In the genomic region with DNA sequence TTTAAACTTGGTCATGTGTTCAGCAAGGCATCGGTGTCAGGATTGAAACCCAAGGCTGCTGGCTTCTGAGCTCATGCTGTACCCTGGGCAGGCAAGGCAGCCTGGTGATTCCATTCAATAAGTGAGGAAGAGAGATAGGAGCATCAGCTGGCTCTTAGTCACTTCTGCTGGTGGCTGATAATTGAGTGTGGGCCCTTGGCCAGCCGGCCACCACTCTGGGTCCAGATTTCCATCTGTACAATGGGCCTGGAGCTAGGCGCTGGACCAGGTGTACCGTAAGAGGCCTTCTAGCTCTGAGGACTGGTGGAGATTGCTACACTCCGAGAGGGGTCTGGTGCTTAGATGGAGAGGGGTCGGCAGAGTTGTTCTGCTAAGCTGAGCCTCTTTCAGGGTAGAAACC, we compare ENCODE assay signal across 2 cellular contexts.
A peak's percentile ranks its signal among the peaks of the same experiment; 100 is the strongest.
TF ChIP-seq lines count a peak whose summit lies in the region.

No MANE protein-coding gene starts in this region.

TF ChIP-seq in IMR-90, 13 proteins besides CTCF, POLR2A, EP300 and RAD21:
- TF ChIP-seq RCOR1 (IDR thresholded peaks at IDR 0.05; ENCODE audit: insufficient replicate concordance, low read length) (peak; percentile 8), MAZ (IDR thresholded peaks at IDR 0.05; ENCODE audit: borderline replicate concordance, low read depth, low read length) (no peak)

TF ChIP-seq in K562, 482 proteins besides CTCF, POLR2A, EP300 and RAD21 (continues in another document):
- TF ChIP-seq ADNP (tag; IDR thresholded peaks at IDR 0.05) (peak; percentile 52; the same call in 1 of the 2 replicates), KLF6 (CRISPR knock-in tag; IDR thresholded peaks at IDR 0.05; ENCODE audit: borderline replicate concordance) (no peak), TFAM (CRISPR knock-in tag; conservative IDR thresholded peaks at IDR 0.05) (no peak), L3MBTL2 (IDR thresholded peaks at IDR 0.05) (no peak), CBFA2T2 (conservative IDR thresholded peaks at IDR 0.05) (peak; percentile 88), RB1 (IDR thresholded peaks at IDR 0.05; ENCODE audit: low read depth) (no peak), POLR2AphosphoS5 (IDR thresholded peaks at IDR 0.05; ENCODE audit: control insufficient read depth, insufficient read depth, low read depth, low read length) (peak; percentile 50; the same call in 1 of the 2 replicates), BRD9 (IDR thresholded peaks at IDR 0.05; ENCODE audit: low read depth, partially characterized antibody) (no peak), MTF1 (CRISPR knock-in tag; IDR thresholded peaks at IDR 0.05; ENCODE audit: borderline replicate concordance) (no peak), STAG1 (CRISPR knock-in tag; IDR thresholded peaks at IDR 0.05; ENCODE audit: borderline replicate concordance) (no peak), MTA3 (IDR thresholded peaks at IDR 0.05; ENCODE audit: borderline replicate concordance) (no peak), ZNF253 (CRISPR knock-in tag; conservative IDR thresholded peaks at IDR 0.05) (no peak), TCF7L2 (IDR thresholded peaks at IDR 0.05; ENCODE audit: low read depth, low read length) (no peak), RFX5 (IDR thresholded peaks at IDR 0.05; ENCODE audit: low read depth, low read length) (no peak), ZNF696 (CRISPR knock-in tag; conservative IDR thresholded peaks at IDR 0.05) (no peak), SMARCA4 (IDR thresholded peaks at IDR 0.05) (peak; percentile 59; the same call in 1 of the 2 replicates), ZNF668 (CRISPR knock-in tag; IDR thresholded peaks at IDR 0.05) (no peak), KDM1A (IDR thresholded peaks at IDR 0.05) (peak; percentile 69 to 81), KLF16 (IDR thresholded peaks at IDR 0.05) (peak; percentile 62; the same call in 1 of the 2 replicates), ZNF584 (CRISPR knock-in tag; IDR thresholded peaks at IDR 0.05; ENCODE audit: low read depth) (no peak), KAT8 (IDR thresholded peaks at IDR 0.05; ENCODE audit: low read depth) (no peak), ZNF224 (CRISPR knock-in tag; IDR thresholded peaks at IDR 0.05) (no peak), NR2C1 (IDR thresholded peaks at IDR 0.05) (no peak), NR2C1 (tag; IDR thresholded peaks at IDR 0.05) (no peak), ILF3 (IDR thresholded peaks at IDR 0.05; ENCODE audit: borderline replicate concordance) (no peak), TGIF2 (CRISPR knock-in tag; IDR thresholded peaks at IDR 0.05) (no peak), NCOA2 (IDR thresholded peaks at IDR 0.05; ENCODE audit: partially characterized antibody in 2 of 2) (no peak), XRCC5 (IDR thresholded peaks at IDR 0.05; ENCODE audit: low read depth, low read length) (no peak)
- TF ChIP-seq, protein P1, sequence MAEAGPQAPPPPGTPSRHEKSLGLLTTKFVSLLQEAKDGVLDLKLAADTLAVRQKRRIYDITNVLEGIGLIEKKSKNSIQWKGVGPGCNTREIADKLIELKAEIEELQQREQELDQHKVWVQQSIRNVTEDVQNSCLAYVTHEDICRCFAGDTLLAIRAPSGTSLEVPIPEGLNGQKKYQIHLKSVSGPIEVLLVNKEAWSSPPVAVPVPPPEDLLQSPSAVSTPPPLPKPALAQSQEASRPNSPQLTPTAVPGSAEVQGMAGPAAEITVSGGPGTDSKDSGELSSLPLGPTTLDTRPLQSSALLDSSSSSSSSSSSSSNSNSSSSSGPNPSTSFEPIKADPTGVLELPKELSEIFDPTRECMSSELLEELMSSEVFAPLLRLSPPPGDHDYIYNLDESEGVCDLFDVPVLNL (CRISPR knock-in tag; IDR thresholded peaks at IDR 0.05; ENCODE audit: low read depth): no peak
- TF ChIP-seq, protein P2, sequence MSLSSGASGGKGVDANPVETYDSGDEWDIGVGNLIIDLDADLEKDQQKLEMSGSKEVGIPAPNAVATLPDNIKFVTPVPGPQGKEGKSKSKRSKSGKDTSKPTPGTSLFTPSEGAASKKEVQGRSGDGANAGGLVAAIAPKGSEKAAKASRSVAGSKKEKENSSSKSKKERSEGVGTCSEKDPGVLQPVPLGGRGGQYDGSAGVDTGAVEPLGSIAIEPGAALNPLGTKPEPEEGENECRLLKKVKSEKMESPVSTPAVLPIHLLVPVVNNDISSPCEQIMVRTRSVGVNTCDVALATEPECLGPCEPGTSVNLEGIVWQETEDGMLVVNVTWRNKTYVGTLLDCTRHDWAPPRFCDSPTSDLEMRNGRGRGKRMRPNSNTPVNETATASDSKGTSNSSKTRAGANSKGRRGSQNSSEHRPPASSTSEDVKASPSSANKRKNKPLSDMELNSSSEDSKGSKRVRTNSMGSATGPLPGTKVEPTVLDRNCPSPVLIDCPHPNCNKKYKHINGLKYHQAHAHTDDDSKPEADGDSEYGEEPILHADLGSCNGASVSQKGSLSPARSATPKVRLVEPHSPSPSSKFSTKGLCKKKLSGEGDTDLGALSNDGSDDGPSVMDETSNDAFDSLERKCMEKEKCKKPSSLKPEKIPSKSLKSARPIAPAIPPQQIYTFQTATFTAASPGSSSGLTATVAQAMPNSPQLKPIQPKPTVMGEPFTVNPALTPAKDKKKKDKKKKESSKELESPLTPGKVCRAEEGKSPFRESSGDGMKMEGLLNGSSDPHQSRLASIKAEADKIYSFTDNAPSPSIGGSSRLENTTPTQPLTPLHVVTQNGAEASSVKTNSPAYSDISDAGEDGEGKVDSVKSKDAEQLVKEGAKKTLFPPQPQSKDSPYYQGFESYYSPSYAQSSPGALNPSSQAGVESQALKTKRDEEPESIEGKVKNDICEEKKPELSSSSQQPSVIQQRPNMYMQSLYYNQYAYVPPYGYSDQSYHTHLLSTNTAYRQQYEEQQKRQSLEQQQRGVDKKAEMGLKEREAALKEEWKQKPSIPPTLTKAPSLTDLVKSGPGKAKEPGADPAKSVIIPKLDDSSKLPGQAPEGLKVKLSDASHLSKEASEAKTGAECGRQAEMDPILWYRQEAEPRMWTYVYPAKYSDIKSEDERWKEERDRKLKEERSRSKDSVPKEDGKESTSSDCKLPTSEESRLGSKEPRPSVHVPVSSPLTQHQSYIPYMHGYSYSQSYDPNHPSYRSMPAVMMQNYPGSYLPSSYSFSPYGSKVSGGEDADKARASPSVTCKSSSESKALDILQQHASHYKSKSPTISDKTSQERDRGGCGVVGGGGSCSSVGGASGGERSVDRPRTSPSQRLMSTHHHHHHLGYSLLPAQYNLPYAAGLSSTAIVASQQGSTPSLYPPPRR (CRISPR knock-in tag; IDR thresholded peaks at IDR 0.05; ENCODE audit: borderline replicate concordance): no peak
- TF ChIP-seq, protein P3, sequence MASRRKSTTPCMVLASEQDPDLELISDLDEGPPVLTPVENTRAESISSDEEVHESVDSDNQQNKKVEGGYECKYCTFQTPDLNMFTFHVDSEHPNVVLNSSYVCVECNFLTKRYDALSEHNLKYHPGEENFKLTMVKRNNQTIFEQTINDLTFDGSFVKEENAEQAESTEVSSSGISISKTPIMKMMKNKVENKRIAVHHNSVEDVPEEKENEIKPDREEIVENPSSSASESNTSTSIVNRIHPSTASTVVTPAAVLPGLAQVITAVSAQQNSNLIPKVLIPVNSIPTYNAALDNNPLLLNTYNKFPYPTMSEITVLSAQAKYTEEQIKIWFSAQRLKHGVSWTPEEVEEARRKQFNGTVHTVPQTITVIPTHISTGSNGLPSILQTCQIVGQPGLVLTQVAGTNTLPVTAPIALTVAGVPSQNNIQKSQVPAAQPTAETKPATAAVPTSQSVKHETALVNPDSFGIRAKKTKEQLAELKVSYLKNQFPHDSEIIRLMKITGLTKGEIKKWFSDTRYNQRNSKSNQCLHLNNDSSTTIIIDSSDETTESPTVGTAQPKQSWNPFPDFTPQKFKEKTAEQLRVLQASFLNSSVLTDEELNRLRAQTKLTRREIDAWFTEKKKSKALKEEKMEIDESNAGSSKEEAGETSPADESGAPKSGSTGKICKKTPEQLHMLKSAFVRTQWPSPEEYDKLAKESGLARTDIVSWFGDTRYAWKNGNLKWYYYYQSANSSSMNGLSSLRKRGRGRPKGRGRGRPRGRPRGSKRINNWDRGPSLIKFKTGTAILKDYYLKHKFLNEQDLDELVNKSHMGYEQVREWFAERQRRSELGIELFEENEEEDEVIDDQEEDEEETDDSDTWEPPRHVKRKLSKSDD (conservative IDR thresholded peaks at IDR 0.05; ENCODE audit: low read length): no peak
- TF ChIP-seq, protein P4, sequence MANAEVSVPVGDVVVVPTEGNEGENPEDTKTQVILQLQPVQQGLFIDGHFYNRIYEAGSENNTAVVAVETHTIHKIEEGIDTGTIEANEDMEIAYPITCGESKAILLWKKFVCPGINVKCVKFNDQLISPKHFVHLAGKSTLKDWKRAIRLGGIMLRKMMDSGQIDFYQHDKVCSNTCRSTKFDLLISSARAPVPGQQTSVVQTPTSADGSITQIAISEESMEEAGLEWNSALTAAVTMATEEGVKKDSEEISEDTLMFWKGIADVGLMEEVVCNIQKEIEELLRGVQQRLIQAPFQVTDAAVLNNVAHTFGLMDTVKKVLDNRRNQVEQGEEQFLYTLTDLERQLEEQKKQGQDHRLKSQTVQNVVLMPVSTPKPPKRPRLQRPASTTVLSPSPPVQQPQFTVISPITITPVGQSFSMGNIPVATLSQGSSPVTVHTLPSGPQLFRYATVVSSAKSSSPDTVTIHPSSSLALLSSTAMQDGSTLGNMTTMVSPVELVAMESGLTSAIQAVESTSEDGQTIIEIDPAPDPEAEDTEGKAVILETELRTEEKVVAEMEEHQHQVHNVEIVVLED (CRISPR knock-in tag; IDR thresholded peaks at IDR 0.05): no peak
- TF ChIP-seq, protein P5, sequence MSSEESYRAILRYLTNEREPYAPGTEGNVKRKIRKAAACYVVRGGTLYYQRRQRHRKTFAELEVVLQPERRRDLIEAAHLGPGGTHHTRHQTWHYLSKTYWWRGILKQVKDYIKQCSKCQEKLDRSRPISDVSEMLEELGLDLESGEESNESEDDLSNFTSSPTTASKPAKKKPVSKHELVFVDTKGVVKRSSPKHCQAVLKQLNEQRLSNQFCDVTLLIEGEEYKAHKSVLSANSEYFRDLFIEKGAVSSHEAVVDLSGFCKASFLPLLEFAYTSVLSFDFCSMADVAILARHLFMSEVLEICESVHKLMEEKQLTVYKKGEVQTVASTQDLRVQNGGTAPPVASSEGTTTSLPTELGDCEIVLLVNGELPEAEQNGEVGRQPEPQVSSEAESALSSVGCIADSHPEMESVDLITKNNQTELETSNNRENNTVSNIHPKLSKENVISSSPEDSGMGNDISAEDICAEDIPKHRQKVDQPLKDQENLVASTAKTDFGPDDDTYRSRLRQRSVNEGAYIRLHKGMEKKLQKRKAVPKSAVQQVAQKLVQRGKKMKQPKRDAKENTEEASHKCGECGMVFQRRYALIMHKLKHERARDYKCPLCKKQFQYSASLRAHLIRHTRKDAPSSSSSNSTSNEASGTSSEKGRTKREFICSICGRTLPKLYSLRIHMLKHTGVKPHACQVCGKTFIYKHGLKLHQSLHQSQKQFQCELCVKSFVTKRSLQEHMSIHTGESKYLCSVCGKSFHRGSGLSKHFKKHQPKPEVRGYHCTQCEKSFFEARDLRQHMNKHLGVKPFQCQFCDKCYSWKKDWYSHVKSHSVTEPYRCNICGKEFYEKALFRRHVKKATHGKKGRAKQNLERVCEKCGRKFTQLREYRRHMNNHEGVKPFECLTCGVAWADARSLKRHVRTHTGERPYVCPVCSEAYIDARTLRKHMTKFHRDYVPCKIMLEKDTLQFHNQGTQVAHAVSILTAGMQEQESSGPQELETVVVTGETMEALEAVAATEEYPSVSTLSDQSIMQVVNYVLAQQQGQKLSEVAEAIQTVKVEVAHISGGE (CRISPR knock-in tag; IDR thresholded peaks at IDR 0.05): 0 out of 6 replicates have a peak, but pooled peaks of 1 of the 3 experiments have one; percentile 42
- TF ChIP-seq, protein P6, sequence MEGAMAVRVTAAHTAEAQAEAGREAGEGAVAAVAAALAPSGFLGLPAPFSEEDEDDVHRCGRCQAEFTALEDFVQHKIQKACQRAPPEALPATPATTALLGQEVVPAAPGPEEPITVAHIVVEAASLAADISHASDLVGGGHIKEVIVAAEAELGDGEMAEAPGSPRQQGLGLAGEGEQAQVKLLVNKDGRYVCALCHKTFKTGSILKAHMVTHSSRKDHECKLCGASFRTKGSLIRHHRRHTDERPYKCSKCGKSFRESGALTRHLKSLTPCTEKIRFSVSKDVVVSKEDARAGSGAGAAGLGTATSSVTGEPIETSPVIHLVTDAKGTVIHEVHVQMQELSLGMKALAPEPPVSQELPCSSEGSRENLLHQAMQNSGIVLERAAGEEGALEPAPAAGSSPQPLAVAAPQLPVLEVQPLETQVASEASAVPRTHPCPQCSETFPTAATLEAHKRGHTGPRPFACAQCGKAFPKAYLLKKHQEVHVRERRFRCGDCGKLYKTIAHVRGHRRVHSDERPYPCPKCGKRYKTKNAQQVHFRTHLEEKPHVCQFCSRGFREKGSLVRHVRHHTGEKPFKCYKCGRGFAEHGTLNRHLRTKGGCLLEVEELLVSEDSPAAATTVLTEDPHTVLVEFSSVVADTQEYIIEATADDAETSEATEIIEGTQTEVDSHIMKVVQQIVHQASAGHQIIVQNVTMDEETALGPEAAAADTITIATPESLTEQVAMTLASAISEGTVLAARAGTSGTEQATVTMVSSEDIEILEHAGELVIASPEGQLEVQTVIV (CRISPR knock-in tag; IDR thresholded peaks at IDR 0.05; ENCODE audit: borderline replicate concordance): no peak
- TF ChIP-seq, protein P7, sequence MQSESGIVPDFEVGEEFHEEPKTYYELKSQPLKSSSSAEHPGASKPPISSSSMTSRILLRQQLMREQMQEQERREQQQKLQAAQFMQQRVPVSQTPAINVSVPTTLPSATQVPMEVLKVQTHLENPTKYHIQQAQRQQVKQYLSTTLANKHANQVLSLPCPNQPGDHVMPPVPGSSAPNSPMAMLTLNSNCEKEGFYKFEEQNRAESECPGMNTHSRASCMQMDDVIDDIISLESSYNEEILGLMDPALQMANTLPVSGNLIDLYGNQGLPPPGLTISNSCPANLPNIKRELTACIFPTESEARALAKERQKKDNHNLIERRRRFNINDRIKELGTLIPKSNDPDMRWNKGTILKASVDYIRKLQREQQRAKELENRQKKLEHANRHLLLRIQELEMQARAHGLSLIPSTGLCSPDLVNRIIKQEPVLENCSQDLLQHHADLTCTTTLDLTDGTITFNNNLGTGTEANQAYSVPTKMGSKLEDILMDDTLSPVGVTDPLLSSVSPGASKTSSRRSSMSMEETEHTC (IDR thresholded peaks at IDR 0.05): 0 out of 2 replicates have a peak, but pooled peaks have one; percentile 28
- TF ChIP-seq, protein P8, sequence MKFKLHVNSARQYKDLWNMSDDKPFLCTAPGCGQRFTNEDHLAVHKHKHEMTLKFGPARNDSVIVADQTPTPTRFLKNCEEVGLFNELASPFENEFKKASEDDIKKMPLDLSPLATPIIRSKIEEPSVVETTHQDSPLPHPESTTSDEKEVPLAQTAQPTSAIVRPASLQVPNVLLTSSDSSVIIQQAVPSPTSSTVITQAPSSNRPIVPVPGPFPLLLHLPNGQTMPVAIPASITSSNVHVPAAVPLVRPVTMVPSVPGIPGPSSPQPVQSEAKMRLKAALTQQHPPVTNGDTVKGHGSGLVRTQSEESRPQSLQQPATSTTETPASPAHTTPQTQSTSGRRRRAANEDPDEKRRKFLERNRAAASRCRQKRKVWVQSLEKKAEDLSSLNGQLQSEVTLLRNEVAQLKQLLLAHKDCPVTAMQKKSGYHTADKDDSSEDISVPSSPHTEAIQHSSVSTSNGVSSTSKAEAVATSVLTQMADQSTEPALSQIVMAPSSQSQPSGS (CRISPR knock-in tag; IDR thresholded peaks at IDR 0.05): no peak
- TF ChIP-seq, protein P9, sequence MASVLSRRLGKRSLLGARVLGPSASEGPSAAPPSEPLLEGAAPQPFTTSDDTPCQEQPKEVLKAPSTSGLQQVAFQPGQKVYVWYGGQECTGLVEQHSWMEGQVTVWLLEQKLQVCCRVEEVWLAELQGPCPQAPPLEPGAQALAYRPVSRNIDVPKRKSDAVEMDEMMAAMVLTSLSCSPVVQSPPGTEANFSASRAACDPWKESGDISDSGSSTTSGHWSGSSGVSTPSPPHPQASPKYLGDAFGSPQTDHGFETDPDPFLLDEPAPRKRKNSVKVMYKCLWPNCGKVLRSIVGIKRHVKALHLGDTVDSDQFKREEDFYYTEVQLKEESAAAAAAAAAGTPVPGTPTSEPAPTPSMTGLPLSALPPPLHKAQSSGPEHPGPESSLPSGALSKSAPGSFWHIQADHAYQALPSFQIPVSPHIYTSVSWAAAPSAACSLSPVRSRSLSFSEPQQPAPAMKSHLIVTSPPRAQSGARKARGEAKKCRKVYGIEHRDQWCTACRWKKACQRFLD (CRISPR knock-in tag; IDR thresholded peaks at IDR 0.05): peak; percentile 64; the same call in 1 of the 2 replicates
